In genomic region chr20:31594002-31594557, GRCh38 we compare ENCODE assay signal across 1 cellular context.
TF ChIP-seq lines count a peak whose summit lies in the region.

No MANE protein-coding gene starts in this region.

TF ChIP-seq in H1, 55 proteins besides CTCF, POLR2A, EP300 and RAD21 (continued from another document):
- no peak for TF ChIP-seq CHD1 (IDR thresholded peaks at IDR 0.05; ENCODE audit: low read depth, low read length)
- no peak for TF ChIP-seq RBBP5 (IDR thresholded peaks at IDR 0.05; ENCODE audit: borderline replicate concordance, low read depth, low read length)
- TF ChIP-seq POU5F1 (IDR thresholded peaks at IDR 0.05; ENCODE audit: low read depth, low read length): no peak
- no peak for TF ChIP-seq JUND (IDR thresholded peaks at IDR 0.05; ENCODE audit: low read length)
- TF ChIP-seq TAF7 (optimal IDR thresholded peaks at IDR 0.05; ENCODE audit: borderline replicate concordance, low read depth, low read length): no peak
- TF ChIP-seq HDAC6 (IDR thresholded peaks at IDR 0.05; ENCODE audit: low read depth, low read length): no peak
- no peak for TF ChIP-seq SIN3A (conservative IDR thresholded peaks at IDR 0.05 in 1 of 2, IDR thresholded peaks at IDR 0.05 in 1 of 2; ENCODE audit: low read depth in 1 of 2, low read length in 2 of 2)
- no peak for TF ChIP-seq EGR1 (IDR thresholded peaks at IDR 0.05; ENCODE audit: borderline replicate concordance, low read depth, low read length)
- TF ChIP-seq SP1 (IDR thresholded peaks at IDR 0.05; ENCODE audit: low read depth, low read length): no peak
- TF ChIP-seq KDM5A (IDR thresholded peaks at IDR 0.05; ENCODE audit: low read length): no peak
- TF ChIP-seq CBX5 (IDR thresholded peaks at IDR 0.05; ENCODE audit: low read depth, low read length): no peak
- TF ChIP-seq CBX8 (IDR thresholded peaks at IDR 0.05; ENCODE audit: borderline replicate concordance, low read depth, low read length): no peak
- no peak for TF ChIP-seq EZH2 (IDR thresholded peaks at IDR 0.05; ENCODE audit: low read depth, low read length, severe bottlenecking)
- TF ChIP-seq KDM1A (IDR thresholded peaks at IDR 0.05; ENCODE audit: borderline replicate concordance, low read length): no peak
